In genomic region chr7:20896996-20897395, GRCh38 we compare ENCODE assay signal across 23 cellular contexts.
DNase-seq lines count a peak whose midpoint lies in the region; ATAC-seq and TF ChIP-seq lines count a peak whose summit lies in the region.
"Had no signal": no experiment of that assay in that cellular context is flagged by ENCODE, and none has a peak within 500 bp of the region (broad histone marks: within the 10 kb centered on the region; RNA-seq: fewer than 3 reads in every experiment).

No MANE protein-coding gene starts in this region.

- no peaks in the 10 kb centered on the region for H3K36me3 ChIP-seq in breast epithelium
- no peaks in the 10 kb centered on the region for H3K36me3 ChIP-seq in body of pancreas (replicated peaks in 1 of 2; ENCODE audit: insufficient read depth in 1 of 2, low read depth in 2 of 2)

- DNase-seq in MCF 10A (ENCODE audit: unreplicated experiment): peak; percentile 86
- no peak for DNase-seq in breast epithelium (ENCODE audit: low spot score in 2 of 2)
- DNase-seq in NOMO-1 treated with dmso at 0.1 percent for 144 hours (lab: John Stamatoyannopoulos, UW; ENCODE audit: unreplicated experiment): peak; percentile 25
- DNase-seq in SK-MEL-5 (ENCODE audit: low read depth, low spot score): peak; percentile 71
- DNase-seq in foreskin keratinocyte: peak; percentile 64 to 69
- DNase-seq in activated effector memory CD4-positive, alpha-beta T cell treated with anti-CD3 and anti-CD28 coated beads, Interleukin-2, amount 50 U/mL, for 16 hours: no peak
- no peak for DNase-seq in body of pancreas
- DNase-seq: ACHN, DMS153, DND-41, NCI-H1048, NCI-H1417, NCI-H1694 treated with DMSO at 0.1 percent for 48 hours, NCI-H2081, NCI-H2227 treated with DMSO at 0.1 percent for 48 hours, NCI-H526 treated with DMSO at 0.1 percent for 48 hours, SHP77, T-helper 1 cell had no signal

- H3K4me3 Mint-ChIP-seq in MCF 10A (ENCODE audit: unreplicated experiment): no peak overlapping the region
- H3K4me3 Mint-ChIP-seq: IgD-negative memory B cell had no signal

- H3K4me3 ChIP-seq in breast epithelium: no peak overlapping the region
- H3K4me3 ChIP-seq in body of pancreas: no peak overlapping the region
- H3K4me3 ChIP-seq: PC-9 had no signal

- intact Hi-C loops in MCF 10A (cut with micrococcal nuclease) (no loop called here), breast epithelium (cut with DNase I; ENCODE audit: low total_unique reads) (no loop called here), body of pancreas (cut with DNase I) (no loop called here)

- H3K4me1 ChIP-seq in breast epithelium (no peaks in the 10 kb centered on the region), foreskin keratinocyte (peaks cover 23% of the 10 kb centered on the region), body of pancreas (no peaks in the 10 kb centered on the region)

- CTCF ChIA-PET in MCF 10A (lab: Yijun Ruan, JAX): interaction anchor here (0.6 kb wide), 1 partner anchor 1198 kb away, joined by 3 read pairs; no protein-coding TSS in a partner anchor

- H3K36me3 Mint-ChIP-seq in MCF 10A (ENCODE audit: insufficient read depth, unreplicated experiment): no peaks in the 10 kb centered on the region
- H3K36me3 Mint-ChIP-seq: IgD-negative memory B cell had no signal

- H3K9me3 ChIP-seq in breast epithelium: peaks cover 0 to 10% of the 10 kb centered on the region in 2 donors
- no peaks in the 10 kb centered on the region for H3K9me3 ChIP-seq in body of pancreas

- peaks cover 19% of the 10 kb centered on the region for H3K4me1 Mint-ChIP-seq in MCF 10A (ENCODE audit: insufficient read depth, unreplicated experiment)
- H3K4me1 Mint-ChIP-seq: IgD-negative memory B cell had no signal

- no peaks in the 10 kb centered on the region for H3K27me3 Mint-ChIP-seq in MCF 10A (ENCODE audit: insufficient read depth, unreplicated experiment)

- H3K27ac ChIP-seq in breast epithelium: no peak overlapping the region
- peak overlapping the region; percentile 87 for H3K27ac ChIP-seq in foreskin keratinocyte
- no peak overlapping the region for H3K27ac ChIP-seq in body of pancreas
- H3K27ac ChIP-seq: 22Rv1, PC-9 had no signal

- WGBS in body of pancreas, 2 donors: 67% methylated on average over 2 of the region's 2 CpGs

- no peak for TF ChIP-seq POLR2A in breast epithelium (IDR thresholded peaks at IDR 0.05)
- TF ChIP-seq POLR2A in body of pancreas (IDR thresholded peaks at IDR 0.05): no peak

- BruUV-seq in MCF 10A (replicated peaks; lab: Mats Ljungman, UMichigan): no TSS peak

- H3K27me3 ChIP-seq in breast epithelium (no peaks in the 10 kb centered on the region), foreskin keratinocyte (no peaks in the 10 kb centered on the region), body of pancreas (no peaks in the 10 kb centered on the region)

- peak; percentile 34 for ATAC-seq in foreskin keratinocyte
- ATAC-seq in HG02642 (IDR thresholded peaks at IDR 0.05; ENCODE audit: poor library complexity, unreplicated experiment): no peak
- ATAC-seq in body of pancreas: no peak
- ATAC-seq: HCT116 had no signal

- POLR2A ChIA-PET in MCF 10A (lab: Yijun Ruan, JAX): interaction anchor here (0.7 kb wide), 1 partner anchor 117 kb away, joined by 3 read pairs; no protein-coding TSS in a partner anchor

- no peak overlapping the region for H3K27ac Mint-ChIP-seq in MCF 10A (ENCODE audit: low read depth, unreplicated experiment)
- H3K27ac Mint-ChIP-seq: IgD-negative memory B cell had no signal

- peaks cover 8% of the 10 kb centered on the region for H3K9me3 Mint-ChIP-seq in MCF 10A (ENCODE audit: unreplicated experiment)

- no peak for TF ChIP-seq CTCF in MCF 10A (IDR thresholded peaks at IDR 0.05; ENCODE audit: unreplicated experiment)
- no peak for TF ChIP-seq CTCF in breast epithelium (IDR thresholded peaks at IDR 0.05)
- no peak for TF ChIP-seq CTCF in foreskin keratinocyte (conservative IDR thresholded peaks at IDR 0.05)
- no peak for TF ChIP-seq CTCF in body of pancreas (IDR thresholded peaks at IDR 0.05)

- in situ Hi-C loops in SK-MEL-5 (cut with HindIII; ENCODE audit: low pct_unique_long_range_greater_than_20kb, low sequenced_read_pairs): no loop called here

Comparison
In these comparisons a context has a peak if more than half of its experiments do, and no peak if none do; other contexts are left out.
1. DNase-seq: peak in MCF 10A (single experiment), NOMO-1 treated with dmso at 0.1 percent for 144 hours (single experiment), SK-MEL-5 (single experiment) and foreskin keratinocyte (2 of 2); none in breast epithelium (0 of 2), activated effector memory CD4-positive, alpha-beta T cell treated with anti-CD3 and anti-CD28 coated beads, Interleukin-2, amount 50 U/mL, for 16 hours (single experiment) and body of pancreas (0 of 4).